In the genomic region with DNA sequence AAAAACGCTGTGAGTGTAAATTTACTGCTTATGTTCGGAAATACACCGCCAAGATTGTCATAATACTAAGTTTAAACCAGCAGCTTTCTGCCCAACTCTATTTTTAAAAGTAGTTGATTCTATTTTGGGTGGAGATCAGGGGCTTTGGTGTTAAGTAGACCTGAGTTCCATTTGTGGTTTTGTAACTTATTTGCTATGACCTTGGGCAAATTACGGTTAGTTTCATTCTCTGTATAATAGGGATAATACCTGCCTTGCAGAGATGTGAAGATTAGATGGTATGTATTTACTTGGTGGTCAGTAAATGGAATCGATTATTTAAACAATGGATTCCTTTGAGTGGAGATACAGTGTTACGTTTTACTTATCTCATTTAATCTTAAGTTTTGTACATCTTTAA, we compare ENCODE assay signal across 8 cellular contexts. TPM values are rescaled to one million over a fixed set of nuclear protein-coding genes. Genes with fewer than 3 reads are reported as not detected.
DNase-seq lines count a peak whose midpoint lies in the region; ATAC-seq and TF ChIP-seq lines count a peak whose summit lies in the region.

No MANE protein-coding gene starts in this region.

- ATAC-seq in GM18861 (IDR thresholded peaks at IDR 0.05; ENCODE audit: unreplicated experiment) (peak; percentile 28), GM18873 (IDR thresholded peaks at IDR 0.05; ENCODE audit: low FRiP score, unreplicated experiment) (no peak), mucosa of descending colon (no peak)

- peak overlapping the region; percentile 98 for H3K9ac ChIP-seq in fibroblast of lung (ENCODE audit: insufficient read depth, low read length)

- peak overlapping the region in 3 of 4 donors; percentile 96 to 99 (median 99) for H3K27ac ChIP-seq in Peyer's patch
- peak overlapping the region; percentile 97 for H3K27ac ChIP-seq in fibroblast of lung (ENCODE audit: insufficient read depth, low read length)
- peak overlapping the region; percentile 99 to 100 (median 99) for H3K27ac ChIP-seq in sigmoid colon

- TF ChIP-seq CTCF in Peyer's patch (IDR thresholded peaks at IDR 0.05) (no peak), fibroblast of lung (conservative IDR thresholded peaks at IDR 0.05 in 1 of 2, IDR thresholded peaks at IDR 0.05 in 1 of 2; ENCODE audit: low read depth in 1 of 2, low read length in 2 of 2) (no peak), sigmoid colon (IDR thresholded peaks at IDR 0.05) (no peak), mucosa of descending colon (IDR thresholded peaks at IDR 0.05) (no peak)

- peaks cover 9% of the 10 kb centered on the region for H4K20me1 ChIP-seq in fibroblast of lung (ENCODE audit: control insufficient read depth, extremely low read depth, insufficient read depth, low read length)

- H3K4me3 ChIP-seq in Peyer's patch = peak overlapping the region; percentile 89 to 100 (median 98)
- H3K4me3 ChIP-seq in fibroblast of lung (replicated peaks in 1 of 4; ENCODE audit: control extremely low read depth in 1 of 4, insufficient read depth in 1 of 4, low read depth in 3 of 4, low read length in 4 of 4) = peak overlapping the region; percentile 75 to 99 (median 90)
- H3K4me3 ChIP-seq in sigmoid colon = peak overlapping the region; percentile 94 to 99 (median 96)
- no peak overlapping the region for H3K4me3 ChIP-seq in mucosa of descending colon

- H3K27me3 ChIP-seq in Peyer's patch (no peaks in the 10 kb centered on the region), fibroblast of lung (ENCODE audit: control insufficient read depth, insufficient read depth, low read length) (no peaks in the 10 kb centered on the region), sigmoid colon (no peaks in the 10 kb centered on the region)

- peak overlapping the region; percentile 90 for H3K4me2 ChIP-seq in fibroblast of lung (ENCODE audit: extremely low read depth, insufficient read depth, low read length)

- TF ChIP-seq EP300 in sigmoid colon (IDR thresholded peaks at IDR 0.05) = no peak

- H3K4me1 ChIP-seq in Peyer's patch (peaks cover 0 to 37% (median 8%) of the 10 kb centered on the region in 4 donors), fibroblast of lung (ENCODE audit: control insufficient read depth, extremely low read depth, insufficient read depth, low read length) (peaks cover 7% of the 10 kb centered on the region), sigmoid colon (peaks cover 0 to 59% (median 39%) of the 10 kb centered on the region in 4 donors), mucosa of descending colon (ENCODE audit: low read depth) (peaks cover 35% of the 10 kb centered on the region)

- 2 to 5% methylated on average over 6 of the region's 6 CpGs for WGBS in sigmoid colon, 2 donors

- peaks cover 65% of the 10 kb centered on the region for H3K79me2 ChIP-seq in fibroblast of lung (ENCODE audit: control insufficient read depth, insufficient read depth, low read length)

- TF ChIP-seq POLR2A in Peyer's patch (IDR thresholded peaks at IDR 0.05) (no peak), sigmoid colon (IDR thresholded peaks at IDR 0.05) (no peak)

- DNase-seq in Peyer's patch (no peak), fibroblast of lung (ENCODE audit: low read depth in 2 of 2) (no peak), sigmoid colon (no peak), NCI-H2107 (lab: John Stamatoyannopoulos, UW) (no peak), NCI-H526 treated with DMSO at 0.1 percent for 48 hours (lab: John Stamatoyannopoulos, UW) (no peak), mucosa of descending colon (no peak)

- H2AFZ ChIP-seq in fibroblast of lung (ENCODE audit: low read length) = no peak overlapping the region

- no peaks in the 10 kb centered on the region for H3K9me3 ChIP-seq in Peyer's patch
- H3K9me3 ChIP-seq in fibroblast of lung (ENCODE audit: control insufficient read depth, insufficient read depth, low read depth, low read length) = no peaks in the 10 kb centered on the region
- H3K9me3 ChIP-seq in sigmoid colon = no peaks in the 10 kb centered on the region
- H3K9me3 ChIP-seq in mucosa of descending colon = no peaks in the 10 kb centered on the region

- intact Hi-C loops in sigmoid colon (cut with DNase I) (loop anchor here (10.0 kb wide), 3 partner anchors 350 to 770 kb away; no protein-coding TSS in a partner anchor), mucosa of descending colon (cut with DNase I, micrococcal nuclease) (no loop called here)

- H3K36me3 ChIP-seq in Peyer's patch (no peaks in the 10 kb centered on the region), fibroblast of lung (ENCODE audit: control insufficient read depth, insufficient read depth, low read length) (no peaks in the 10 kb centered on the region), sigmoid colon (no peaks in the 10 kb centered on the region), mucosa of descending colon (ENCODE audit: low read depth) (no peaks in the 10 kb centered on the region)

RNA-seq across cellular contexts. Expression of a gene that starts 1.6 kb away (rescaled TPM):
- 10 to 100 TPM; 45.7 to 57.4 (median 50.5) TPM for total RNA-seq in Peyer's patch
- 101 and 156 TPM in 2 replicates for total RNA-seq in fibroblast of lung
- polyA plus RNA-seq in fibroblast of lung = 356 and 607 TPM in 2 replicates
- polyA plus RNA-seq in fibroblast of lung (2012) = 168 and 353 TPM in 2 replicates
- 115 and 121 TPM in 2 replicates for polyA minus RNA-seq in fibroblast of lung (ENCODE audit: low replicate concordance)
- total RNA-seq in sigmoid colon = 10 to 100 TPM; 61.9 to 74.3 (median 66.4) TPM
- 10 to 100 TPM; 58.3 to 66.8 (median 61.2) TPM for polyA plus RNA-seq in sigmoid colon
- total RNA-seq in mucosa of descending colon = 10 to 100 TPM; 83.0 to 95.6 (median 93.7) TPM
